18 cellular contexts compared by ENCODE assay signal in the genomic region with DNA sequence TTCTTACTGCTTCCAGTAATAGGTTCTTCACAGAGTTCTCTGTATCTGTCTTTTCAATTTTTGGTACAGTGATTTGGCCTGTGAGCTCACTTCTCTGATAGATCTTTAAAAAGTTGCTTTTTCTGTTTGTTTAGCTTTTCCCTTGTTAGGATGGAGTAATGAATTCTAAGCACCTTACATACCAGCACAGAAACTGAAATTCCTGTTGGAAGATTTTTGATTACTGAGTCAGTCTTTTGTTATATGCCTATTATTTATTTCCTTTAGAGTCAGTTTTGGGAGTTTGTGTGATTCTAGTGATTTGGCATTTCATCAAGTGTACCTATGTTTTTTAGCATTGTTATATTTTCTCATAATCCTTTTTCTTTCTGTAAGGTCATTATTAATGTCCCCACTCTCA. TPM values are rescaled to one million over a fixed set of nuclear protein-coding genes. Genes with fewer than 3 reads are reported as not detected.
DNase-seq lines count a peak whose midpoint lies in the region; ATAC-seq and TF ChIP-seq lines count a peak whose summit lies in the region.
"Had no signal": no experiment of that assay in that cellular context is flagged by ENCODE, and none has a peak within 500 bp of the region (broad histone marks: within the 10 kb centered on the region; RNA-seq: fewer than 3 reads in every experiment).

No MANE protein-coding gene starts in this region.

- H3K4me2 ChIP-seq in mammary epithelial cell (ENCODE audit: insufficient read depth, low read depth, low read length), result no peak overlapping the region

- CTCF ChIA-PET in mammary epithelial cell (lab: Charles Lee; ENCODE audit: low non-redundant PET), result no interaction called here

- H3K79me2 ChIP-seq in mammary epithelial cell (ENCODE audit: insufficient read depth, low read length), result peaks cover 25% of the 10 kb centered on the region

- H3K27ac ChIP-seq in mammary epithelial cell (ENCODE audit: insufficient read depth, low read depth, low read length) (peak overlapping the region; percentile 94), esophagus (ENCODE audit: low read depth in 2 of 2, low read length in 1 of 2) (peak overlapping the region; percentile 68 to 85)
- H3K27ac ChIP-seq: C4-2B had no signal

- H3K4me3 Mint-ChIP-seq in activated T-cell treated with anti-CD3 and anti-CD28 coated beads, Interleukin-2, amount 50 U/mL, for 72 hours, result no peak overlapping the region
- H3K4me3 Mint-ChIP-seq in stimulated activated effector memory CD8-positive, alpha-beta T cell treated with anti-CD3 and anti-CD28 coated beads, Interleukin-12 subunit alpha, Interleukin-12 subunit beta, amount 100 ng/mL, for 72 hours, result no peak overlapping the region
- H3K4me3 Mint-ChIP-seq: IgD-negative memory B cell had no signal

- H3K4me1 ChIP-seq in mammary epithelial cell (ENCODE audit: insufficient read depth, low read length) (peaks cover 55% of the 10 kb centered on the region), esophagus (ENCODE audit: control insufficient read depth in 2 of 2, insufficient read depth in 2 of 2, low read length in 1 of 2) (peaks cover 2 to 20% of the 10 kb centered on the region in 2 donors)
- H3K4me1 ChIP-seq: Caco-2, HAP-1 had no signal

- H3K36me3 ChIP-seq in mammary epithelial cell (ENCODE audit: insufficient read depth, low read length) (peaks cover 10% of the 10 kb centered on the region), esophagus (ENCODE audit: control insufficient read depth in 2 of 2, insufficient read depth in 2 of 2, low read length in 1 of 2) (peaks cover 5 to 10% of the 10 kb centered on the region in 2 donors)

- BruUV-seq in mammary epithelial cell (replicated peaks; lab: Mats Ljungman, UMichigan), result no TSS peak

- no peaks in the 10 kb centered on the region for H3K9me3 Mint-ChIP-seq in activated T-cell treated with anti-CD3 and anti-CD28 coated beads, Interleukin-2, amount 50 U/mL, for 72 hours
- H3K9me3 Mint-ChIP-seq in stimulated activated effector memory CD8-positive, alpha-beta T cell treated with anti-CD3 and anti-CD28 coated beads, Interleukin-12 subunit alpha, Interleukin-12 subunit beta, amount 100 ng/mL, for 72 hours, result no peaks in the 10 kb centered on the region
- H3K9me3 Mint-ChIP-seq: IgD-negative memory B cell had no signal

- H2AFZ ChIP-seq in mammary epithelial cell (ENCODE audit: low read depth, low read length), result no peak overlapping the region

- H3K27me3 Mint-ChIP-seq in activated T-cell treated with anti-CD3 and anti-CD28 coated beads, Interleukin-2, amount 50 U/mL, for 72 hours (ENCODE audit: low read depth), result no peaks in the 10 kb centered on the region
- H3K27me3 Mint-ChIP-seq: IgD-negative memory B cell had no signal

- no peak for TF ChIP-seq CTCF in mammary epithelial cell (conservative IDR thresholded peaks at IDR 0.05 in 1 of 2, IDR thresholded peaks at IDR 0.05 in 1 of 2; ENCODE audit: extremely low read depth in 1 of 2, insufficient read depth in 1 of 2, low read depth in 1 of 2, low read length in 2 of 2)

- dilution Hi-C loops in mammary epithelial cell (cut with HindIII; ENCODE audit: low sequenced_read_pairs), result no loop called here

- H3K27me3 ChIP-seq in mammary epithelial cell (ENCODE audit: insufficient read depth, low read length) (no peaks in the 10 kb centered on the region), esophagus (ENCODE audit: control insufficient read depth in 1 of 2, insufficient read depth in 2 of 2, low read length in 2 of 2) (no peaks in the 10 kb centered on the region)

- in situ Hi-C loops in mammary epithelial cell (cut with MboI; ENCODE audit: low sequenced_read_pairs in 2 of 2), result no loop called here

- H3K36me3 Mint-ChIP-seq in activated T-cell treated with anti-CD3 and anti-CD28 coated beads, Interleukin-2, amount 50 U/mL, for 72 hours (ENCODE audit: insufficient read depth in 2 of 2), result peaks cover 0 to 3% of the 10 kb centered on the region in 2 donors
- H3K36me3 Mint-ChIP-seq in stimulated activated effector memory CD8-positive, alpha-beta T cell treated with anti-CD3 and anti-CD28 coated beads, Interleukin-12 subunit alpha, Interleukin-12 subunit beta, amount 100 ng/mL, for 72 hours, result peaks cover 25% of the 10 kb centered on the region

- no peak overlapping the region for H3K9ac ChIP-seq in mammary epithelial cell (ENCODE audit: insufficient read depth, low read length)

- intact Hi-C loops in mammary epithelial cell (cut with micrococcal nuclease), result loop anchor here (2.0 to 5.0 kb wide), 3 partner anchors 53 to 380 kb away; a partner anchor contains a TSS

- peaks cover 30% of the 10 kb centered on the region for H3K4me1 Mint-ChIP-seq in activated T-cell treated with anti-CD3 and anti-CD28 coated beads, Interleukin-2, amount 50 U/mL, for 72 hours (ENCODE audit: low read depth)
- peaks cover 30% of the 10 kb centered on the region for H3K4me1 Mint-ChIP-seq in stimulated activated effector memory CD8-positive, alpha-beta T cell treated with anti-CD3 and anti-CD28 coated beads, Interleukin-12 subunit alpha, Interleukin-12 subunit beta, amount 100 ng/mL, for 72 hours

- peak overlapping the region; percentile 22 for H3K27ac Mint-ChIP-seq in activated T-cell treated with anti-CD3 and anti-CD28 coated beads, Interleukin-2, amount 50 U/mL, for 72 hours
- peak overlapping the region; percentile 40 for H3K27ac Mint-ChIP-seq in stimulated activated effector memory CD8-positive, alpha-beta T cell treated with anti-CD3 and anti-CD28 coated beads, Interleukin-12 subunit alpha, Interleukin-12 subunit beta, amount 100 ng/mL, for 72 hours
- H3K27ac Mint-ChIP-seq: IgD-negative memory B cell had no signal

- no peak for ATAC-seq in activated T-cell treated with anti-CD3 and anti-CD28 coated beads, Interleukin-2, amount 50 U/mL, for 72 hours (replicated peaks in 1 of 2)
- ATAC-seq in stimulated activated effector memory CD8-positive, alpha-beta T cell treated with anti-CD3 and anti-CD28 coated beads, Interleukin-12 subunit alpha, Interleukin-12 subunit beta, amount 100 ng/mL, for 72 hours, result no peak

- no peaks in the 10 kb centered on the region for H4K20me1 ChIP-seq in mammary epithelial cell (ENCODE audit: insufficient read depth, low read length)

- H3K9me3 ChIP-seq in mammary epithelial cell (replicated peaks; ENCODE audit: insufficient read depth, low read length), result no peaks in the 10 kb centered on the region
- H3K9me3 ChIP-seq in esophagus (ENCODE audit: control insufficient read depth in 2 of 2, insufficient read depth in 1 of 2, low read depth in 1 of 2, low read length in 1 of 2), result no peaks in the 10 kb centered on the region
- H3K9me3 ChIP-seq: Caco-2, HAP-1 had no signal

- no peak for DNase-seq in activated T-cell treated with anti-CD3 and anti-CD28 coated beads, Interleukin-2, amount 50 U/mL, for 72 hours
- DNase-seq in activated T-cell treated with anti-CD3 and anti-CD28 coated beads, Interleukin-2, amount 50 U/mL, for 1 hour, result no peak
- DNase-seq in mammary epithelial cell (no peak), pons (ENCODE audit: low spot score) (no peak), EL (no peak), SW480 (ENCODE audit: low spot score) (no peak)
- no peak for DNase-seq in stimulated activated effector memory CD8-positive, alpha-beta T cell treated with anti-CD3 and anti-CD28 coated beads, Interleukin-12 subunit alpha, Interleukin-12 subunit beta, amount 100 ng/mL, for 72 hours (ENCODE audit: low spot score in 2 of 2)
- DNase-seq: Caco-2; DMS53; NCI-H1436 treated with DMSO at 0.1 percent for 48 hours; NCI-H2081; NCI-H226; NCI-H526; NK-92 treated with Interleukin-12 subunit alpha and Interleukin-12 subunit beta, amount 100 ng/mL, for 24 hours had no signal

- H3K4me3 ChIP-seq in mammary epithelial cell (replicated peaks in 1 of 3; ENCODE audit: insufficient read depth in 1 of 3, low read depth in 2 of 3, low read length in 3 of 3), result no peak overlapping the region
- H3K4me3 ChIP-seq in esophagus (ENCODE audit: low read depth in 1 of 2, low read length in 2 of 2), result no peak overlapping the region
- H3K4me3 ChIP-seq: HAP-1 had no signal

RNA-seq across cellular contexts. Expression of a gene that starts 37.6 kb away (rescaled TPM):
- total RNA-seq in activated T-cell treated with anti-CD3 and anti-CD28 coated beads, Interleukin-2, amount 50 U/mL, for 72 hours, result 10 to 100 TPM; 12.2 to 14.9 TPM
- 10 to 100 TPM; 13.4 to 25.0 TPM for total RNA-seq in mammary epithelial cell
- polyA plus RNA-seq in mammary epithelial cell (25.2 TPM), esophagus (10 to 100 TPM; 18.7 to 41.1 TPM)
- polyA minus RNA-seq in mammary epithelial cell, result 48.0 TPM

RNA-seq across cellular contexts. Expression of a gene that starts 57.1 kb away (rescaled TPM):
- total RNA-seq in activated T-cell treated with anti-CD3 and anti-CD28 coated beads, Interleukin-2, amount 50 U/mL, for 72 hours, result 10 to 100 TPM; 15.4 to 15.5 TPM
- total RNA-seq in mammary epithelial cell, result 10 to 100 TPM; 57.6 to 98.9 TPM
- polyA plus RNA-seq in mammary epithelial cell (15.2 TPM), esophagus (10 to 100 TPM; 30.9 to 41.1 TPM)
- 26.5 TPM for polyA minus RNA-seq in mammary epithelial cell
